Comparison of ENCODE assay signal across 28 cellular contexts in genomic region chr2:16225545-16225944, GRCh38.
"Had no signal": no experiment of that assay in that cellular context is flagged by ENCODE, and none has a peak within 500 bp of the region (broad histone marks: within the 10 kb centered on the region; RNA-seq: fewer than 3 reads in every experiment).

No MANE protein-coding gene starts in this region.

- H3K36me3 ChIP-seq: ascending aorta, brain microvascular endothelial cell, gastroesophageal sphincter, pancreas, prostate gland, tibial nerve had no signal

- ATAC-seq: activated CD4-positive, CD25-positive, alpha-beta regulatory T cell treated with anti-CD3 and anti-CD28 coated beads, Interleukin-2, amount 50 U/mL, for 24 hours; gastroesophageal sphincter; left ventricle myocardium superior; mucosa of descending colon; pancreas had no signal

- H3K27me3 Mint-ChIP-seq: activated naive CD8-positive, alpha-beta T cell treated with anti-CD3 and anti-CD28 coated beads, Interleukin-2, amount 10 ng/mL, durations not matched to agents 7 days and 5 days had no signal

- H3K27me3 ChIP-seq: ascending aorta, brain microvascular endothelial cell, hepatocyte, pancreas, tibial nerve had no signal

- H2AFZ ChIP-seq: hepatocyte had no signal

- H3K4me1 Mint-ChIP-seq: activated naive CD8-positive, alpha-beta T cell treated with anti-CD3 and anti-CD28 coated beads, Interleukin-2, amount 10 ng/mL, durations not matched to agents 7 days and 5 days had no signal

- H3K4me1 ChIP-seq: ascending aorta, pancreas, prostate gland, tibial nerve had no signal

- H3K4me3 Mint-ChIP-seq: activated naive CD4-positive, alpha-beta T cell treated with anti-CD3 and anti-CD28 coated beads for 36 hours; activated naive CD8-positive, alpha-beta T cell treated with anti-CD3 and anti-CD28 coated beads, Interleukin-2, amount 10 ng/mL, durations not matched to agents 7 days and 5 days; nephron had no signal

- H3K79me2 ChIP-seq: hepatocyte had no signal

- DNase-seq: activated CD4-positive, alpha-beta T cell treated with anti-CD3 and anti-CD28 coated beads for 48 hours; activated CD4-positive, alpha-beta T cell treated with anti-CD3 and anti-CD28 coated beads, Interleukin-2, amount 50 U/mL, for 48 hours; activated CD8-positive, alpha-beta memory T cell treated with anti-CD3 and anti-CD28 coated beads for 24 hours; activated effector memory CD4-positive, alpha-beta T cell treated with Interleukin-2 at 50 U/mL for 16 hours; activated naive CD4-positive, alpha-beta T cell treated with anti-CD3 and anti-CD28 coated beads for 36 hours; activated naive CD8-positive, alpha-beta T cell treated with anti-CD3 and anti-CD28 coated beads, Interleukin-2, amount 10 ng/mL, durations not matched to agents 7 days and 5 days; brain microvascular endothelial cell; dorsolateral prefrontal cortex; effector memory CD4-positive, alpha-beta T cell; erythroblast; left cardiac atrium; left ventricle myocardium superior; mucosa of descending colon; nucleus accumbens; pancreas; stimulated activated CD4-positive, alpha-beta T cell treated with anti-CD3 and anti-CD28 coated beads, Interleukin-15, amount 100 ng/mL, for 24 hours; stimulated activated CD4-positive, alpha-beta T cell treated with anti-CD3 and anti-CD28 coated beads, Interleukin-2, amount 100 ng/mL, for 24 hours; stimulated activated naive CD4-positive, alpha-beta T cell treated with Interleukin-2 at 50 U/mL for 16 hours had no signal

- H3K4me2 ChIP-seq: hepatocyte had no signal

- H3K27ac ChIP-seq: ascending aorta, brain microvascular endothelial cell, coronary artery, dorsolateral prefrontal cortex, gastroesophageal sphincter, hepatocyte, pancreas, prostate gland, tibial nerve, VCaP had no signal

- H3K4me3 ChIP-seq: ascending aorta, coronary artery, dorsolateral prefrontal cortex, gastroesophageal sphincter, hepatocyte, mucosa of descending colon, pancreas, prostate gland, tibial nerve had no signal

- H3K9me3 Mint-ChIP-seq: activated naive CD4-positive, alpha-beta T cell treated with anti-CD3 and anti-CD28 coated beads for 36 hours; activated naive CD8-positive, alpha-beta T cell treated with anti-CD3 and anti-CD28 coated beads, Interleukin-2, amount 10 ng/mL, durations not matched to agents 7 days and 5 days; nephron had no signal

- H3K27ac Mint-ChIP-seq: activated naive CD4-positive, alpha-beta T cell treated with anti-CD3 and anti-CD28 coated beads for 36 hours; activated naive CD8-positive, alpha-beta T cell treated with anti-CD3 and anti-CD28 coated beads, Interleukin-2, amount 10 ng/mL, durations not matched to agents 7 days and 5 days; nephron had no signal

- H3K36me3 Mint-ChIP-seq: activated naive CD8-positive, alpha-beta T cell treated with anti-CD3 and anti-CD28 coated beads, Interleukin-2, amount 10 ng/mL, durations not matched to agents 7 days and 5 days had no signal

- FAIRE-seq: keratinocyte, pancreas had no signal

- H3K9me3 ChIP-seq: ascending aorta, gastroesophageal sphincter, mucosa of descending colon, pancreas, prostate gland, tibial nerve had no signal
